12 cellular contexts compared by ENCODE assay signal in genomic region chr22:40714514-40714966, GRCh38. TPM values are rescaled to one million over a fixed set of nuclear protein-coding genes. Genes with fewer than 3 reads are reported as not detected.
A peak's percentile ranks its signal among the peaks of the same experiment; 100 is the strongest.
DNase-seq lines count a peak whose midpoint lies in the region; ATAC-seq, FAIRE-seq and TF ChIP-seq lines count a peak whose summit lies in the region.
"Had no signal": no experiment of that assay in that cellular context is flagged by ENCODE, and none has a peak within 500 bp of the region (broad histone marks: within the 10 kb centered on the region; RNA-seq: fewer than 3 reads in every experiment).

No MANE protein-coding gene starts in this region.

- H3K79me2 ChIP-seq in HepG2 (ENCODE audit: insufficient read depth, low read length), result no peaks in the 10 kb centered on the region

- peaks cover 40% of the 10 kb centered on the region for H3K4me1 Mint-ChIP-seq in HFFc6 (ENCODE audit: low read depth)

- H3K4me1 ChIP-seq in A549 (peaks cover 50% of the 10 kb centered on the region), HepG2 (ENCODE audit: insufficient read depth, low read length) (peaks cover 68% of the 10 kb centered on the region)

- TF ChIP-seq EP300 in A549 (IDR thresholded peaks at IDR 0.05) (no peak), HepG2 (IDR thresholded peaks at IDR 0.05; ENCODE audit: low read depth in 2 of 2, low read length in 2 of 2) (0 out of 4 replicates have a peak, but pooled peaks of 1 of the 2 experiments have one; percentile 6), HepG2 (CRISPR knock-in tag; IDR thresholded peaks at IDR 0.05; ENCODE audit: borderline replicate concordance) (no peak)

- no peaks in the 10 kb centered on the region for H4K20me1 ChIP-seq in HepG2 (ENCODE audit: insufficient read depth, low read length)

- intact Hi-C loops in HepG2 (cut with micrococcal nuclease; ENCODE audit: unreplicated experiment), result no loop called here

- POLR2A ChIA-PET in A549 (lab: Yijun Ruan, JAX) (no interaction called here), HepG2 (lab: Yijun Ruan, JAX) (interaction anchor here (0.6 to 1.3 kb wide), 3 partner anchors 14 to 368 kb away, joined by 3 read pairs; no protein-coding TSS in a partner anchor)

- H3K4me3 Mint-ChIP-seq in HFFc6, result peak overlapping the region; percentile 69
- H3K4me3 Mint-ChIP-seq: stimulated activated naive B cell treated with anti-CD40 and anti-IgM and Interleukin-4, amounts not matched to agents 10 μg/mL and 1 μg/mL and 100 μg/mL, for 72 hours had no signal

- no peak overlapping the region for H2AFZ ChIP-seq in HepG2 (ENCODE audit: low read length)

- no peaks in the 10 kb centered on the region; the same call in 1 of the 2 replicates for H3K27me3 Mint-ChIP-seq in HFFc6 (ENCODE audit: insufficient read depth)
- H3K27me3 Mint-ChIP-seq: CD4-positive, alpha-beta memory T cell had no signal

- peaks cover 0 to 10% of the 10 kb centered on the region in 2 experiments; a peak in 2 of 5 replicates for H3K27me3 ChIP-seq in HepG2 (ENCODE audit: control insufficient read depth in 1 of 2, insufficient read depth in 2 of 2, low read length in 2 of 2)

- H3K9me3 ChIP-seq in A549 (no peaks in the 10 kb centered on the region), HepG2 (ENCODE audit: low read length) (no peaks in the 10 kb centered on the region)

- H3K27ac ChIP-seq in A549, result peak overlapping the region; percentile 23 to 64
- H3K27ac ChIP-seq in HepG2 (ENCODE audit: extremely low read length, insufficient read depth, low read length), result no peak overlapping the region

- peak overlapping the region; percentile 59; the same call in 1 of the 2 replicates for H3K27ac Mint-ChIP-seq in HFFc6
- H3K27ac Mint-ChIP-seq: stimulated activated naive B cell treated with anti-CD40 and anti-IgM and Interleukin-4, amounts not matched to agents 10 μg/mL and 1 μg/mL and 100 μg/mL, for 72 hours had no signal

- TF ChIP-seq CTCF in A549 (IDR thresholded peaks at IDR 0.05) (no peak), HFFc6 (IDR thresholded peaks at IDR 0.05) (no peak), astrocyte of the cerebellum (IDR thresholded peaks at IDR 0.05; ENCODE audit: low read depth, low read length, missing control alignments) (no peak), HepG2 (CRISPR knock-in tag; IDR thresholded peaks at IDR 0.05) (no peak)

- peak overlapping the region; percentile 13; the same call in 1 of the 2 replicates for H3K9ac ChIP-seq in HepG2 (ENCODE audit: insufficient read depth, low read depth, low read length)

- H3K9me3 Mint-ChIP-seq in HFFc6, result no peaks in the 10 kb centered on the region
- H3K9me3 Mint-ChIP-seq: CD4-positive, alpha-beta memory T cell; stimulated activated naive B cell treated with anti-CD40 and anti-IgM and Interleukin-4, amounts not matched to agents 10 μg/mL and 1 μg/mL and 100 μg/mL, for 72 hours had no signal

- WGBS in A549 (ENCODE audit: missing lambda C conversion rate), result under 1% methylated on average over 10 of the region's 10 CpGs
- 2% methylated on average over 7 of the region's 10 CpGs for WGBS in HepG2 (ENCODE audit: low lambda C conversion rate)

- DNase-seq in A549 (ENCODE audit: low read depth in 1 of 2, low spot score in 1 of 2) (peak in 1 of 2 experiments; percentile 78), HFFc6 (no peak), astrocyte of the cerebellum (ENCODE audit: low read depth) (peak; percentile 91), HepG2 (ENCODE audit: low spot score) (peak; percentile 51), cerebellar nuclear complex (lab: John Stamatoyannopoulos, UW) (no peak), T-helper 1 cell (no peak), NAMALWA (ENCODE audit: low spot score) (no peak), DMS153 treated with DMSO at 0.1 percent for 48 hours (lab: John Stamatoyannopoulos, UW; ENCODE audit: unreplicated experiment) (no peak)
- DNase-seq: CD4-positive, alpha-beta memory T cell; Kasumi-1; stimulated activated naive B cell treated with anti-CD40 and anti-IgM and Interleukin-4, amounts not matched to agents 10 μg/mL and 1 μg/mL and 100 μg/mL, for 72 hours had no signal

- CTCF ChIA-PET in A549 (lab: Yijun Ruan, JAX) (interaction anchor here (3.0 to 5.2 kb wide), 2 partner anchors 31 to 46 kb away, joined by 12 to 23 read pairs; no protein-coding TSS in a partner anchor), HepG2 (lab: Yijun Ruan, JAX; ENCODE audit: low intra/inter-chr PET ratio, low total read pairs) (no interaction called here)

- TF ChIP-seq RAD21 in A549 (conservative IDR thresholded peaks at IDR 0.05 in 1 of 2, IDR thresholded peaks at IDR 0.05 in 1 of 2) (no peak), HepG2 (CRISPR knock-in tag; IDR thresholded peaks at IDR 0.05) (no peak)

- no peaks in the 10 kb centered on the region for H3K36me3 ChIP-seq in HepG2 (replicated peaks in 1 of 2; ENCODE audit: control insufficient read depth in 1 of 2, insufficient read depth in 2 of 2, low read length in 2 of 2)

- H3K4me3 ChIP-seq in A549, result no peak overlapping the region
- no peak overlapping the region for H3K4me3 ChIP-seq in astrocyte of the cerebellum (ENCODE audit: low read depth, low read length)
- peak overlapping the region in 1 of 3 experiments; percentile 49; a peak in 2 of 6 replicates for H3K4me3 ChIP-seq in HepG2 (replicated peaks in 1 of 3; ENCODE audit: insufficient read depth in 1 of 3, low read depth in 2 of 3, low read length in 3 of 3)

- H3K36me3 Mint-ChIP-seq in HFFc6 (ENCODE audit: low read depth), result no peaks in the 10 kb centered on the region
- H3K36me3 Mint-ChIP-seq: CD4-positive, alpha-beta memory T cell; stimulated activated naive B cell treated with anti-CD40 and anti-IgM and Interleukin-4, amounts not matched to agents 10 μg/mL and 1 μg/mL and 100 μg/mL, for 72 hours had no signal

- ATAC-seq in A549 (peak; percentile 49 to 52; a peak in 5 of 6 replicates), HepG2 (peak; percentile 15; the same call in 1 of the 3 replicates)
- ATAC-seq: stimulated activated naive B cell treated with anti-CD40 and anti-IgM and Interleukin-4, amounts not matched to agents 10 μg/mL and 1 μg/mL and 100 μg/mL, for 72 hours had no signal

- H3K4me2 ChIP-seq in A549 (peak overlapping the region; percentile 75), HepG2 (ENCODE audit: low read depth, low read length) (peak overlapping the region; percentile 69)

- no peak for TF ChIP-seq POLR2A in A549 (IDR thresholded peaks at IDR 0.05; ENCODE audit: low read length)
- no peak for TF ChIP-seq POLR2A in HepG2 (IDR thresholded peaks at IDR 0.05; ENCODE audit: insufficient read depth in 1 of 2, low read depth in 2 of 2, low read length in 2 of 2)

- in situ Hi-C loops in astrocyte of the cerebellum (cut with HindIII; ENCODE audit: low sequenced_read_pairs) (no loop called here), HepG2 (cut with HindIII; ENCODE audit: extremely low pct_ligation_motif_present, low pct_unique_long_range_greater_than_20kb) (no loop called here)

- BruUV-seq in HepG2 (replicated peaks; lab: Mats Ljungman, UMichigan), result no TSS peak

- FAIRE-seq in A549 (lab: Jason Lieb, UNC) (no peak), HepG2 (lab: Jason Lieb, UNC) (peak; percentile 12)

TF ChIP-seq in A549, 52 proteins besides CTCF, POLR2A, EP300 and RAD21 (continues in another document):
- no peak for TF ChIP-seq KDM5A (IDR thresholded peaks at IDR 0.05)

TF ChIP-seq in HepG2, 621 proteins besides CTCF, POLR2A, EP300 and RAD21 (continues in another document):
- TF ChIP-seq SRSF9 (IDR thresholded peaks at IDR 0.05; ENCODE audit: borderline replicate concordance, insufficient read depth, low read depth, low read length, poor library complexity, severe bottlenecking) (no peak), CEBPB (IDR thresholded peaks at IDR 0.05; ENCODE audit: borderline replicate concordance, low read depth, low read length) (peak; percentile 27; the same call in 1 of the 2 replicates), RARA (CRISPR knock-in tag; IDR thresholded peaks at IDR 0.05) (peak; percentile 46; the same call in 1 of the 2 replicates), ZC3H13 (CRISPR knock-in tag; IDR thresholded peaks at IDR 0.05) (no peak), HDAC2 (CRISPR knock-in tag; IDR thresholded peaks at IDR 0.05) (peak; percentile 36; the same call in 1 of the 2 replicates)

RNA-seq across cellular contexts. Expression of gene MCHR1, which starts 35.3 kb away (rescaled TPM):
- polyA plus RNA-seq in A549 (2011; rRNA removed) (not detected in 2 replicates), A549 (2017; fragmentation: RNase III; extraction: RNeasy Plus Mini Kit Qiagen cat#74134 plus additional on column Dnase treatment) (not detected in 3 replicates), HepG2 (2011; rRNA removed) (0.42 and 0.83 TPM in 2 replicates)
- 0.05 and 0.09 TPM in 2 replicates for polyA plus RNA-seq in A549 (2012; cell fraction: cytosol; rRNA removed)
- 0.28 TPM in 1 of 2 replicates, not detected in the other for polyA plus RNA-seq in A549 (2012; cell fraction: nucleus; rRNA removed)
- 0.33 TPM in 1 of 2 replicates, not detected in the other for polyA minus RNA-seq in A549 (2011; rRNA and poly(A)+ RNA removed)
- under 1 TPM in 1 of 6 experiments, not detected in 5; 0.28 TPM for total RNA-seq in HFFc6 (2021; fragmentation: NEBNext Ultra II Directional; extraction: Animal tissue kit (Norgen Biotek cat#: 25700))
- total RNA-seq in HepG2 (2016; rRNA removed; fragmentation: Illumina TruSeq; extraction: Trizol), result 0.28 and 0.40 TPM in 2 replicates
- 0.09 and 0.20 TPM in 2 replicates for total RNA-seq in HepG2 (2016; cell fraction: cytosol; rRNA removed; fragmentation: Illumina TruSeq; extraction: Trizol; ENCODE audit: low read depth)
- 0.25 and 0.35 TPM in 2 replicates for total RNA-seq in HepG2 (2016; cell fraction: insoluble cytoplasmic fraction; rRNA removed; fragmentation: Illumina TruSeq; extraction: Trizol)
- total RNA-seq in HepG2 (2016; cell fraction: membrane; rRNA removed; fragmentation: Illumina TruSeq; extraction: Trizol), result 0.31 and 0.41 TPM in 2 replicates
- 0.28 and 0.34 TPM in 2 replicates for total RNA-seq in HepG2 (2016; cell fraction: nucleus; rRNA removed; fragmentation: Illumina TruSeq; extraction: Trizol)
- polyA plus RNA-seq in HepG2 (2011; cell fraction: cytosol; rRNA removed), result 0.38 and 0.42 TPM in 2 replicates
- 0.08 and 0.24 TPM in 2 replicates for polyA plus RNA-seq in HepG2 (2011; cell fraction: nucleus; rRNA removed)
- 0.21 and 0.59 TPM in 2 replicates for polyA plus RNA-seq in HepG2 (2012)
- polyA plus RNA-seq in HepG2 (2016; cell fraction: cytosol; fragmentation: Illumina TruSeq; extraction: Trizol; ENCODE audit: low read depth), result 0.16 and 0.25 TPM in 2 replicates
- polyA plus RNA-seq in HepG2 (2016; cell fraction: insoluble cytoplasmic fraction; fragmentation: Illumina TruSeq; extraction: Trizol; ENCODE audit: low read depth), result 0.35 and 0.46 TPM in 2 replicates
- 0.16 and 0.31 TPM in 2 replicates for polyA plus RNA-seq in HepG2 (2016; cell fraction: membrane; fragmentation: Illumina TruSeq; extraction: Trizol; ENCODE audit: low read depth)
- polyA plus RNA-seq in HepG2 (2016; cell fraction: nucleus; fragmentation: Illumina TruSeq; extraction: Trizol; ENCODE audit: insufficient read depth, low read depth), result 0.25 TPM in 1 of 2 replicates, not detected in the other
- 2.8 TPM in 1 of 2 replicates, not detected in the other for polyA minus RNA-seq in HepG2 (2011; rRNA and poly(A)+ RNA removed; ENCODE audit: low replicate concordance)
- polyA minus RNA-seq in HepG2 (2011; cell fraction: cytosol; rRNA and poly(A)+ RNA removed), result not detected in 2 replicates
- not detected in 2 replicates for polyA minus RNA-seq in HepG2 (2011; cell fraction: nucleus; rRNA and poly(A)+ RNA removed)
- total RNA-seq: CD4-positive, alpha-beta memory T cell; T-helper 2 cell treated with Interferon-gamma antibody and Interleukin-4, amounts not matched to agents 100 ng/mL and 5 ng/mL, for 36 hours had no signal
- polyA plus RNA-seq: CD4-positive, alpha-beta memory T cell had no signal

Comparison
In these comparisons a context has a peak if more than half of its experiments do, and no peak if none do; other contexts are left out.
1. DNase-seq: peak in astrocyte of the cerebellum (single experiment) and HepG2 (single experiment); none in HFFc6 (single experiment), cerebellar nuclear complex (0 of 2), T-helper 1 cell (0 of 5), NAMALWA (single experiment) and DMS153 treated with DMSO at 0.1 percent for 48 hours (single experiment).
2. Of the 38 proteins assayed by ChIP-seq in both HepG2 and A549: peak only in HepG2: FOSL2 and HDAC2; only in A549: none; in both: none; in neither: 34; mixed calls (peak in some experiments, not most) for 2.